ENCODE assay signal across 1 cellular context in genomic region chr9:131899248-131899882, GRCh38.
TF ChIP-seq lines count a peak whose summit lies in the region.

No MANE protein-coding gene starts in this region.

TF ChIP-seq in GM23338, 12 proteins besides CTCF, POLR2A, EP300 and RAD21 (continued from another document):
- no peak for TF ChIP-seq ZNF462 (CRISPR knock-in tag; IDR thresholded peaks at IDR 0.05)
- TF ChIP-seq ZNF331 (CRISPR knock-in tag; IDR thresholded peaks at IDR 0.05; ENCODE audit: low read depth), result no peak
- TF ChIP-seq REST (IDR thresholded peaks at IDR 0.05; ENCODE audit: unreplicated experiment), result no peak
- no peak for TF ChIP-seq NANOG (IDR thresholded peaks at IDR 0.05; ENCODE audit: borderline replicate concordance)
- no peak for TF ChIP-seq JUNB (IDR thresholded peaks at IDR 0.05; ENCODE audit: unreplicated experiment)
- TF ChIP-seq EZH2 (IDR thresholded peaks at IDR 0.05; ENCODE audit: low read depth, unreplicated experiment), result no peak
- TF ChIP-seq ZNF114 (CRISPR knock-in tag; IDR thresholded peaks at IDR 0.05), result no peak
- no peak for TF ChIP-seq STAT1 (IDR thresholded peaks at IDR 0.05; ENCODE audit: unreplicated experiment)
TF ChIP-seq in GM23338: peak in this region for 0.
